1 cellular context compared by ENCODE assay signal in genomic region chr16:70713781-70714180, GRCh38.
TF ChIP-seq lines count a peak whose summit lies in the region.

No MANE protein-coding gene starts in this region.

TF ChIP-seq in IMR-90, 13 proteins besides CTCF, POLR2A, EP300 and RAD21 (continued from another document):
- TF ChIP-seq NFE2L2 (IDR thresholded peaks at IDR 0.05; ENCODE audit: low read depth, low read length) (no peak), ELK1 (IDR thresholded peaks at IDR 0.05; ENCODE audit: borderline replicate concordance, low read depth, low read length) (no peak)
